ENCODE assay signal across 11 cellular contexts in genomic region chr1:88661188-88661587, GRCh38. TPM values are rescaled to one million over a fixed set of nuclear protein-coding genes. Genes with fewer than 3 reads are reported as not detected.
A peak's percentile ranks its signal among the peaks of the same experiment; 100 is the strongest.
DNase-seq lines count a peak whose midpoint lies in the region; ATAC-seq lines count a peak whose summit lies in the region.
"Had no signal": no experiment of that assay in that cellular context is flagged by ENCODE, and none has a peak within 500 bp of the region (broad histone marks: within the 10 kb centered on the region; RNA-seq: fewer than 3 reads in every experiment).

No MANE protein-coding gene starts in this region.

- no peaks in the 10 kb centered on the region for H3K9me3 ChIP-seq in CD8-positive, alpha-beta memory T cell (ENCODE audit: low read length)
- H3K9me3 ChIP-seq in GM23248 (ENCODE audit: low read depth), result no peaks in the 10 kb centered on the region
- no peaks in the 10 kb centered on the region for H3K9me3 ChIP-seq in naive thymus-derived CD4-positive, alpha-beta T cell (ENCODE audit: control insufficient read depth in 2 of 3, low read length in 3 of 3)

- no peaks in the 10 kb centered on the region for H4K20me1 ChIP-seq in GM23248 (ENCODE audit: insufficient read depth)

- H3K27ac Mint-ChIP-seq in CD8-positive, alpha-beta memory T cell, result peak overlapping the region in 4 of 8 donors; percentile 30 to 65 (median 46)
- H3K27ac Mint-ChIP-seq in activated naive CD8-positive, alpha-beta T cell treated with anti-CD3 and anti-CD28 coated beads for 36 hours, result peak overlapping the region; percentile 80
- peak overlapping the region; percentile 65 to 94 (median 81) for H3K27ac Mint-ChIP-seq in naive thymus-derived CD4-positive, alpha-beta T cell

- H3K4me1 ChIP-seq in CD8-positive, alpha-beta memory T cell (ENCODE audit: insufficient read depth, low read length), result peaks cover 6% of the 10 kb centered on the region
- no peaks in the 10 kb centered on the region for H3K4me1 ChIP-seq in GM23248 (ENCODE audit: insufficient read depth)
- peaks cover 0 to 10% of the 10 kb centered on the region in 2 donors for H3K4me1 ChIP-seq in naive thymus-derived CD4-positive, alpha-beta T cell (ENCODE audit: control insufficient read depth in 2 of 2, insufficient read depth in 2 of 2, low read length in 2 of 2)

- peak overlapping the region; percentile 14 for H3K4me3 ChIP-seq in CD8-positive, alpha-beta memory T cell (ENCODE audit: low read length)
- H3K4me3 ChIP-seq in GM23248, result no peak overlapping the region
- peak overlapping the region; percentile 31 for H3K4me3 ChIP-seq in naive thymus-derived CD4-positive, alpha-beta T cell (ENCODE audit: low read length)

- no peaks in the 10 kb centered on the region for H3K36me3 ChIP-seq in CD8-positive, alpha-beta memory T cell (ENCODE audit: insufficient read depth, low read length)
- no peaks in the 10 kb centered on the region for H3K36me3 ChIP-seq in GM23248 (ENCODE audit: low read depth)
- H3K36me3 ChIP-seq in naive thymus-derived CD4-positive, alpha-beta T cell (ENCODE audit: control insufficient read depth in 2 of 3, insufficient read depth in 3 of 3, low read length in 3 of 3), result no peaks in the 10 kb centered on the region

- H3K4me2 ChIP-seq in GM23248 (ENCODE audit: unreplicated experiment), result no peak overlapping the region

- 81 to 82% methylated on average over 4 of the region's 4 CpGs for WGBS in GM23248 (ENCODE audit: low coverage in 1 of 2, low lambda C conversion rate in 2 of 2, missing lambda C conversion rate in 2 of 2), 2 experiments

- in situ Hi-C loops in GM23248 (cut with MboI), result loop anchor here (25.0 kb wide), 1 partner anchor 201 kb away; no protein-coding TSS in a partner anchor

- POLR2A ChIA-PET in CD8-positive, alpha-beta memory T cell (lab: Charles Lee), result no interaction called here
- POLR2A ChIA-PET in naive thymus-derived CD4-positive, alpha-beta T cell (lab: Charles Lee), result interaction anchor here (4.0 kb wide), 1 partner anchor 23 kb away, joined by 21 read pairs; the partner anchor contains the start of gene PKN2

- intact Hi-C loops in naive thymus-derived CD4-positive, alpha-beta T cell (cut with micrococcal nuclease), result loop anchor here in 1 of 2 donors (1.0 kb wide), 1 partner anchor 23 kb away; the partner anchor contains the start of gene PKN2

- H3K9ac ChIP-seq in GM23248, result no peak overlapping the region

- CTCF ChIA-PET in CD8-positive, alpha-beta memory T cell (lab: Charles Lee), result no interaction called here
- CTCF ChIA-PET in naive thymus-derived CD4-positive, alpha-beta T cell (lab: Charles Lee), result interaction anchor here (4.1 kb wide), 1 partner anchor 216 kb away, joined by 15 read pairs; no protein-coding TSS in a partner anchor

- H3K4me1 Mint-ChIP-seq in CD8-positive, alpha-beta memory T cell, result peaks cover 11 to 21% (median 14%) of the 10 kb centered on the region in 3 donors
- H3K4me1 Mint-ChIP-seq in activated naive CD8-positive, alpha-beta T cell treated with anti-CD3 and anti-CD28 coated beads for 36 hours, result peaks cover 28% of the 10 kb centered on the region
- H3K4me1 Mint-ChIP-seq in naive thymus-derived CD4-positive, alpha-beta T cell, result peaks cover 11 to 42% (median 36%) of the 10 kb centered on the region in 7 donors

- no peaks in the 10 kb centered on the region for H3K36me3 Mint-ChIP-seq in CD8-positive, alpha-beta memory T cell
- peaks cover 1% of the 10 kb centered on the region for H3K36me3 Mint-ChIP-seq in activated naive CD8-positive, alpha-beta T cell treated with anti-CD3 and anti-CD28 coated beads for 36 hours
- no peaks in the 10 kb centered on the region for H3K36me3 Mint-ChIP-seq in naive thymus-derived CD4-positive, alpha-beta T cell

- no peaks in the 10 kb centered on the region for H3K27me3 ChIP-seq in CD8-positive, alpha-beta memory T cell (ENCODE audit: insufficient read depth, low read length, poor library complexity, severe bottlenecking)
- H3K27me3 ChIP-seq in GM23248 (replicated peaks; ENCODE audit: insufficient read depth), result no peaks in the 10 kb centered on the region
- no peaks in the 10 kb centered on the region for H3K27me3 ChIP-seq in naive thymus-derived CD4-positive, alpha-beta T cell (ENCODE audit: control insufficient read depth in 2 of 2, insufficient read depth in 2 of 2, low read length in 2 of 2)

- no peaks in the 10 kb centered on the region for H3K9me3 Mint-ChIP-seq in CD8-positive, alpha-beta memory T cell
- no peaks in the 10 kb centered on the region for H3K9me3 Mint-ChIP-seq in activated naive CD8-positive, alpha-beta T cell treated with anti-CD3 and anti-CD28 coated beads for 36 hours
- no peaks in the 10 kb centered on the region for H3K9me3 Mint-ChIP-seq in naive thymus-derived CD4-positive, alpha-beta T cell
- H3K9me3 Mint-ChIP-seq: neural crest cell had no signal

- no peaks in the 10 kb centered on the region for H3K9me2 ChIP-seq in GM23248 (ENCODE audit: insufficient read depth)

- H3K4me3 Mint-ChIP-seq in CD8-positive, alpha-beta memory T cell, result peak overlapping the region in 5 of 7 donors; percentile 2 to 59 (median 26)
- H3K4me3 Mint-ChIP-seq in activated naive CD8-positive, alpha-beta T cell treated with anti-CD3 and anti-CD28 coated beads for 36 hours, result peak overlapping the region; percentile 58
- H3K4me3 Mint-ChIP-seq in naive thymus-derived CD4-positive, alpha-beta T cell, result peak overlapping the region; percentile 38 to 85 (median 72)
- H3K4me3 Mint-ChIP-seq: neural crest cell had no signal

- peak overlapping the region; percentile 23; the same call in 1 of the 2 replicates for H2AFZ ChIP-seq in GM23248

- no peaks in the 10 kb centered on the region for H3K79me2 ChIP-seq in GM23248 (ENCODE audit: insufficient read depth)

- peaks cover 2 to 22% of the 10 kb centered on the region in 2 donors for H3K27me3 Mint-ChIP-seq in CD8-positive, alpha-beta memory T cell
- H3K27me3 Mint-ChIP-seq in activated naive CD8-positive, alpha-beta T cell treated with anti-CD3 and anti-CD28 coated beads for 36 hours, result no peaks in the 10 kb centered on the region
- no peaks in the 10 kb centered on the region for H3K27me3 Mint-ChIP-seq in naive thymus-derived CD4-positive, alpha-beta T cell

- H3F3A ChIP-seq in GM23248 (ENCODE audit: insufficient read depth), result no peaks in the 10 kb centered on the region

- no peak overlapping the region for H3K27ac ChIP-seq in CD8-positive, alpha-beta memory T cell (ENCODE audit: low read depth, low read length)
- no peak overlapping the region for H3K27ac ChIP-seq in GM23248
- peak overlapping the region; percentile 56 for H3K27ac ChIP-seq in naive thymus-derived CD4-positive, alpha-beta T cell (ENCODE audit: low read depth, low read length)

- peak in 1 of 5 donors; percentile 43 for DNase-seq in CD8-positive, alpha-beta memory T cell
- DNase-seq in GM23248, result no peak
- DNase-seq in activated naive CD8-positive, alpha-beta T cell treated with anti-CD3 and anti-CD28 coated beads for 36 hours, result no peak
- DNase-seq in naive thymus-derived CD4-positive, alpha-beta T cell, result peak in 6 of 9 donors; percentile 12 to 55 (median 41)
- no peak for DNase-seq in NCI-H1105 (lab: John Stamatoyannopoulos, UW)
- no peak for DNase-seq in COLO668 (lab: John Stamatoyannopoulos, UW; ENCODE audit: unreplicated experiment)
- DNase-seq: activated effector memory CD4-positive, alpha-beta T cell treated with anti-CD3 and anti-CD28 coated beads, Interleukin-2, amount 50 U/mL, for 16 hours; NCI-H2227 treated with DMSO at 0.1 percent for 48 hours had no signal

- ATAC-seq in naive thymus-derived CD4-positive, alpha-beta T cell, result peak; percentile 57
- no peak for ATAC-seq in HG03039 (IDR thresholded peaks at IDR 0.05; ENCODE audit: unreplicated experiment)
- no peak for ATAC-seq in GM19395 (IDR thresholded peaks at IDR 0.05; ENCODE audit: unreplicated experiment)

RNA-seq across cellular contexts. Expression of gene PKN2, which starts 22.9 kb away (rescaled TPM):
- total RNA-seq in CD8-positive, alpha-beta memory T cell, result 10 to 100 TPM; 14.8 to 17.8 TPM
- 8.0 TPM for polyA plus RNA-seq in CD8-positive, alpha-beta memory T cell
- total RNA-seq in GM23248 (2014; rRNA removed; shearing (Covaris generic)), result 22.3 and 32.6 TPM in 2 replicates
- 19.6 and 24.0 TPM in 2 replicates for polyA plus RNA-seq in GM23248 (2016; fragmentation: Nextera tagmentation; extraction: Ambion mirVana)
- total RNA-seq in activated naive CD8-positive, alpha-beta T cell treated with anti-CD3 and anti-CD28 coated beads for 36 hours, result 10 to 100 TPM; 15.5 to 15.7 TPM
- 10 to 100 TPM; 32.1 to 53.8 (median 46.9) TPM for total RNA-seq in naive thymus-derived CD4-positive, alpha-beta T cell
- 10 to 100 TPM in 1 of 2 donors, 1 to 10 TPM in 1; 9.0 to 10.2 TPM for polyA plus RNA-seq in naive thymus-derived CD4-positive, alpha-beta T cell

Comparison
In these comparisons a context has a peak if more than half of its experiments do, and no peak if none do; other contexts are left out.
1. DNase-seq: peak in naive thymus-derived CD4-positive, alpha-beta T cell (6 of 9); none in GM23248 (single experiment), activated naive CD8-positive, alpha-beta T cell treated with anti-CD3 and anti-CD28 coated beads for 36 hours (single experiment), NCI-H1105 (single experiment) and COLO668 (single experiment).
2. Peak in every context shown above with its lines, with median percentiles within 50 percentile points of each other: H3K4me3 Mint-ChIP-seq.